8 cellular contexts compared by ENCODE assay signal in the genomic region with DNA sequence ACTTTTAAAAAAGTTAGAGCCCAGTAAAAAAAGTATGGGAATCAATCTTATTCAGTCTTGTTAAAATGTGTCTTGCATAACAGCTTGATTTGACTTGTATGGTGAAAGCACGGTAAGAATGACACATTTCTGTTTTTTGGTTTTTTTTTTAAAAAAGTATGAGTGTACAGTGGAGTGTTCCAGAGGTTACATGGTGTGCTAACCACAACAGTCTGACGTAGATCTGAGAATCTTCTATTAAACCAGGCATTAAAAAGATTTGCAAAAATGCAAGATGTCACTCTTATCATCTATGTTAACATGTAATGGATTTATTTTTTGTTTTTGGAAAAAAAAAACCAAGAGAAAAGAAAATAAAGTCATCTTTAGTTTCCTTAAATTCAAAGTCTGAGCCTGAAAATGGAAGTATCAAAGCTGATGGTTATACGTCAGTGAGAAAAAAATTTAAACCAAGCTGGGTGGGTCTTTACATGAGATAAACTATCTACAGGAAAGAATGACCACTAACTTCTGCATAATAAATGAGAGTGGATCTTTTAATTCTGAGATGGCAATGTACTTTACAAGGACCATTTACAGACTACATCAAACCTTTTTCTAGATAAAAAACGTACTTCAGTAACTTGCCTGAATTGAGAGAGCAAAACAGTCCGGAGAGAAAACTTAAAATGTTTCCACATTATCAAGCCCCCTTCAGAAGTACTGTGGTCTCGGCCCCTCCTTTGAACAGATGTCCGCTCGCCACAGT. TPM values are rescaled to one million over a fixed set of nuclear protein-coding genes. Genes with fewer than 3 reads are reported as not detected.
DNase-seq lines count a peak whose midpoint lies in the region; ATAC-seq, FAIRE-seq and TF ChIP-seq lines count a peak whose summit lies in the region.

No MANE protein-coding gene starts in this region.

- no peak for TF ChIP-seq POLR2A in H1 (IDR thresholded peaks at IDR 0.05; ENCODE audit: control extremely low read depth in 1 of 2, low read depth in 2 of 2, low read length in 2 of 2)

- H2AFZ ChIP-seq in H1 (ENCODE audit: low read length), result no peak overlapping the region

- POLR2A ChIA-PET in H1 (lab: Charles Lee; ENCODE audit: partially characterized antibody), result interaction anchor here (0.6 to 5.0 kb wide), 8 partner anchors 9 to 152 kb away, joined by 3 to 34 read pairs (median 6); a partner anchor contains a TSS

- H3K23ac ChIP-seq in H1 (ENCODE audit: insufficient read length), result no peak overlapping the region

- H3K23me2 ChIP-seq in H1 (ENCODE audit: low read depth, low read length), result 0 out of 2 replicates have a peak, but pooled peaks cover 2% of the 10 kb centered on the region

- ATAC-seq in naive B cell (ENCODE audit: low read depth in 2 of 2), result peak; percentile 33 to 50

- H3K27me3 Mint-ChIP-seq in HFFc6 (ENCODE audit: insufficient read depth) (peaks cover 7% of the 10 kb centered on the region), naive B cell (peaks cover 0 to 4% (median 0%) of the 10 kb centered on the region in 3 donors)

- no peak for FAIRE-seq in H1 (lab: Jason Lieb, UNC)

- H3K4me3 Mint-ChIP-seq in HFFc6 (peak overlapping the region; percentile 99), naive B cell (peak overlapping the region; percentile 93 to 99 (median 96))

- peaks cover 56% of the 10 kb centered on the region for H3K4me1 ChIP-seq in BLaER1
- peaks cover 0 to 5% (median under 1%) of the 10 kb centered on the region in 4 experiments; a peak in 3 of 7 replicates for H3K4me1 ChIP-seq in H1 (replicated peaks in 1 of 4; ENCODE audit: control insufficient read depth in 3 of 4, insufficient read depth in 4 of 4, low read length in 3 of 4)

- TF ChIP-seq CTCF in HFFc6 (IDR thresholded peaks at IDR 0.05) (no peak), H1 (IDR thresholded peaks at IDR 0.05; ENCODE audit: control extremely low read depth in 1 of 3, insufficient read depth in 1 of 3, low read depth in 1 of 3, low read length in 3 of 3) (no peak)

- H3K27ac Mint-ChIP-seq in HFFc6 (peak overlapping the region; percentile 100), naive B cell (peak overlapping the region; percentile 95 to 100 (median 98))

- no peak overlapping the region for H2BK120ac ChIP-seq in H1 (replicated peaks; ENCODE audit: low read depth, low read length)

- peak overlapping the region; percentile 77 for H3K4me3 ChIP-seq in BLaER1
- H3K4me3 ChIP-seq in H1 (ENCODE audit: extremely low read depth in 1 of 4, insufficient read depth in 2 of 4, low read depth in 3 of 4, low read length in 4 of 4), result peak overlapping the region; percentile 86 to 95 (median 92)

- H3K36me3 Mint-ChIP-seq in HFFc6 (ENCODE audit: low read depth) (peaks cover 45% of the 10 kb centered on the region), naive B cell (peaks cover 15 to 17% of the 10 kb centered on the region in 2 donors)

- no peak overlapping the region for H3K14ac ChIP-seq in H1 (ENCODE audit: insufficient read length)

- H3K9me3 Mint-ChIP-seq in HFFc6 (no peaks in the 10 kb centered on the region), naive B cell (no peaks in the 10 kb centered on the region)

- peak overlapping the region; percentile 21 for H3K4ac ChIP-seq in H1 (replicated peaks; ENCODE audit: insufficient read length, low read depth, low read length)

- no peak overlapping the region for H3K18ac ChIP-seq in H1 (ENCODE audit: extremely low read depth, low read length)

- H2BK5ac ChIP-seq in H1 (ENCODE audit: low read depth, low read length), result peak overlapping the region; percentile 99; the same call in 1 of the 2 replicates

- in situ Hi-C loops in SK-MEL-5 (cut with HindIII; ENCODE audit: low pct_unique_long_range_greater_than_20kb, low sequenced_read_pairs), result no loop called here

- H3K4me1 Mint-ChIP-seq in HFFc6 (ENCODE audit: low read depth), result peaks cover 52% of the 10 kb centered on the region
- H3K4me1 Mint-ChIP-seq in naive B cell, result peaks cover 39 to 66% (median 57%) of the 10 kb centered on the region in 3 donors

- CTCF ChIA-PET in H1 (lab: Charles Lee; ENCODE audit: partially characterized antibody), result no interaction called here

- H3K27me3 ChIP-seq in BLaER1, result no peaks in the 10 kb centered on the region
- no peaks in the 10 kb centered on the region for H3K27me3 ChIP-seq in H1 (replicated peaks in 1 of 4; ENCODE audit: control insufficient read depth in 3 of 4, extremely low read depth in 1 of 4, insufficient read depth in 3 of 4, low read length in 3 of 4)

- peak overlapping the region; percentile 61 for H4K91ac ChIP-seq in H1 (replicated peaks; ENCODE audit: insufficient read length, low read length)

- peak overlapping the region; percentile 29; the same call in 1 of the 2 replicates for H2BK12ac ChIP-seq in H1 (ENCODE audit: low read depth, low read length)

- H4K20me1 ChIP-seq in BLaER1 (peaks cover 50% of the 10 kb centered on the region), H1 (replicated peaks in 1 of 2; ENCODE audit: control insufficient read depth in 1 of 2, insufficient read depth in 2 of 2, low read length in 2 of 2) (peaks cover 0 to 1% of the 10 kb centered on the region in 2 experiments)

- no peak for TF ChIP-seq EP300 in H1 (IDR thresholded peaks at IDR 0.05; ENCODE audit: borderline replicate concordance in 1 of 2, low read depth in 2 of 2, low read length in 2 of 2)

- H3K4me2 ChIP-seq in BLaER1, result peak overlapping the region; percentile 88
- H3K4me2 ChIP-seq in H1 (ENCODE audit: insufficient read depth in 1 of 2, low read depth in 2 of 2, low read length in 2 of 2), result peak overlapping the region; percentile 65 to 79

- no peak overlapping the region for H2BK15ac ChIP-seq in H1 (ENCODE audit: low read length)

- no peak overlapping the region for H3K56ac ChIP-seq in H1 (replicated peaks; ENCODE audit: insufficient read length, low read depth, low read length)

- peaks cover 12% of the 10 kb centered on the region for H3K36me3 ChIP-seq in BLaER1
- peaks cover 0 to 10% (median 1%) of the 10 kb centered on the region in 4 experiments; a peak in 2 of 8 replicates for H3K36me3 ChIP-seq in H1 (ENCODE audit: control insufficient read depth in 2 of 4, insufficient read depth in 4 of 4, low read length in 3 of 4)

- H3K27ac ChIP-seq in BLaER1, result peak overlapping the region; percentile 100
- peak overlapping the region; percentile 99 for H3K27ac ChIP-seq in H1 (ENCODE audit: low read depth, low read length)

- peak overlapping the region; percentile 98 for H3K9ac ChIP-seq in BLaER1
- peak overlapping the region; percentile 92 to 100 (median 98) for H3K9ac ChIP-seq in H1 (replicated peaks in 1 of 4; ENCODE audit: extremely low read depth in 1 of 4, low read depth in 3 of 4, low read length in 3 of 4)

- H3K79me2 ChIP-seq in H1 (ENCODE audit: control insufficient read depth in 1 of 2, insufficient read depth in 2 of 2, low read length in 2 of 2), result peaks cover 30 to 85% of the 10 kb centered on the region in 2 experiments

- DNase-seq in HFFc6 (peak; percentile 78), SK-MEL-5 (ENCODE audit: low read depth, low spot score) (peak; percentile 8), H1 (ENCODE audit: low read depth in 1 of 2, low spot score in 2 of 2) (no peak), naive B cell (peak; percentile 61), DMS 273 (lab: John Stamatoyannopoulos, UW; ENCODE audit: unreplicated experiment) (no peak), NCI-H526 treated with DMSO at 0.1 percent for 48 hours (lab: John Stamatoyannopoulos, UW) (no peak)
- DNase-seq in stimulated activated CD4-positive, alpha-beta T cell treated with anti-CD3 and anti-CD28 coated beads, Interleukin-1b, Interleukin-23, amount 100 ng/mL, for 48 hours, result no peak

- WGBS in H1 (ENCODE audit: extremely low coverage in 1 of 2, insufficient coverage in 1 of 2, insufficient read length in 1 of 2, insufficient replicate concordance in 2 of 2, low coverage in 1 of 2, low lambda C conversion rate in 2 of 2, missing lambda C conversion rate in 1 of 2), 2 experiments, result 21% methylated on average over 8 of the region's 8 CpGs; no CpG with 5 or more reads in 1 of the 2 experiments

- peak overlapping the region; percentile 89; the same call in 1 of the 2 replicates for H2AK5ac ChIP-seq in H1 (ENCODE audit: low read depth, low read length)

- no peaks in the 10 kb centered on the region for H3K9me3 ChIP-seq in BLaER1
- H3K9me3 ChIP-seq in H1 (ENCODE audit: insufficient read depth in 2 of 2, low read depth in 1 of 2, low read length in 1 of 2), result no peaks in the 10 kb centered on the region

- no peak overlapping the region for H4K8ac ChIP-seq in H1 (ENCODE audit: extremely low read depth, insufficient read depth, low read length)

- no peak overlapping the region for H2BK20ac ChIP-seq in H1 (ENCODE audit: low read length)

- TF ChIP-seq RAD21 in H1 (IDR thresholded peaks at IDR 0.05 in 1 of 2, conservative IDR thresholded peaks at IDR 0.05 in 1 of 2; ENCODE audit: low read depth in 2 of 2, low read length in 2 of 2), result no peak

- peak overlapping the region; percentile 1 for H4K5ac ChIP-seq in H1 (ENCODE audit: insufficient read length, low read depth, low read length)

- H3K79me1 ChIP-seq in H1 (ENCODE audit: low read depth, low read length), result peaks cover 3% of the 10 kb centered on the region; the same call in 1 of the 2 replicates

TF ChIP-seq in H1, 55 proteins besides CTCF, POLR2A, EP300 and RAD21:
- TF ChIP-seq NRF1 (IDR thresholded peaks at IDR 0.05; ENCODE audit: low read depth, low read length), result no peak
- no peak for TF ChIP-seq SUZ12 (IDR thresholded peaks at IDR 0.05; ENCODE audit: low read length)
- peak; percentile 47; the same call in 1 of the 2 replicates for TF ChIP-seq CHD1 (IDR thresholded peaks at IDR 0.05; ENCODE audit: low read depth, low read length)

RNA-seq across cellular contexts. Expression of a gene that starts 1.6 kb away (rescaled TPM):
- 10 to 100 TPM; 20.8 to 28.4 (median 25.3) TPM for total RNA-seq in HFFc6 (2021; fragmentation: NEBNext Ultra II Directional; extraction: Animal tissue kit (Norgen Biotek cat#: 25700))
- total RNA-seq in SK-MEL-5 (2014; rRNA removed; shearing (Covaris generic)), result 38.3 and 44.0 TPM in 2 replicates
- 24.4 and 28.8 TPM in 2 replicates for polyA plus RNA-seq in SK-MEL-5 (2015; cell fraction: cytosol; rRNA removed)
- 11.1 and 12.7 TPM in 2 replicates for polyA plus RNA-seq in SK-MEL-5 (2015; cell fraction: nucleus; rRNA removed)
- 32.3 and 34.3 TPM in 2 replicates for total RNA-seq in H1 (2021; fragmentation: NEBNext Ultra II Directional; extraction: Animal tissue kit (Norgen Biotek cat#: 25700))
- 21.1 and 24.5 TPM in 2 replicates for polyA plus RNA-seq in H1 (2011; rRNA removed)
- 26.4 TPM for polyA plus RNA-seq in H1 (2011; cell fraction: cytosol; rRNA removed)
- 17.3 TPM for polyA plus RNA-seq in H1 (2011; cell fraction: nucleus; rRNA removed)
- polyA plus RNA-seq in H1 (2012, experiment 1 of 2), result 20.5 to 25.8 TPM (median 22.0 TPM) in 4 replicates
- 2.0 TPM for polyA plus RNA-seq in H1 (2012, experiment 2 of 2)
- 18.2 TPM for polyA plus RNA-seq in H1 (2013, experiment 1 of 2)
- polyA plus RNA-seq in H1 (2013, experiment 2 of 2), result 17.7 TPM
- 53.2 and 62.8 TPM in 2 replicates for polyA minus RNA-seq in H1 (2011; rRNA and poly(A)+ RNA removed)
- polyA minus RNA-seq in H1 (2011; cell fraction: cytosol; rRNA and poly(A)+ RNA removed), result 24.5 TPM
- 25.4 TPM for polyA minus RNA-seq in H1 (2011; cell fraction: nucleus; rRNA and poly(A)+ RNA removed)
- polyA plus RNA-seq in naive B cell (ENCODE audit: low read depth in 6 of 6), result 10 to 100 TPM; 40.1 to 67.8 (median 48.2) TPM

Comparison
In these comparisons a context has a peak if more than half of its experiments do, and no peak if none do; other contexts are left out.
1. DNase-seq: peak in HFFc6 (single experiment), SK-MEL-5 (single experiment) and naive B cell (single experiment); none in H1 (0 of 2), DMS 273 (single experiment), NCI-H526 treated with DMSO at 0.1 percent for 48 hours (single experiment) and stimulated activated CD4-positive, alpha-beta T cell treated with anti-CD3 and anti-CD28 coated beads, Interleukin-1b, Interleukin-23, amount 100 ng/mL, for 48 hours (single experiment).